ENCODE assay signal across 1 cellular context in the genomic region with DNA sequence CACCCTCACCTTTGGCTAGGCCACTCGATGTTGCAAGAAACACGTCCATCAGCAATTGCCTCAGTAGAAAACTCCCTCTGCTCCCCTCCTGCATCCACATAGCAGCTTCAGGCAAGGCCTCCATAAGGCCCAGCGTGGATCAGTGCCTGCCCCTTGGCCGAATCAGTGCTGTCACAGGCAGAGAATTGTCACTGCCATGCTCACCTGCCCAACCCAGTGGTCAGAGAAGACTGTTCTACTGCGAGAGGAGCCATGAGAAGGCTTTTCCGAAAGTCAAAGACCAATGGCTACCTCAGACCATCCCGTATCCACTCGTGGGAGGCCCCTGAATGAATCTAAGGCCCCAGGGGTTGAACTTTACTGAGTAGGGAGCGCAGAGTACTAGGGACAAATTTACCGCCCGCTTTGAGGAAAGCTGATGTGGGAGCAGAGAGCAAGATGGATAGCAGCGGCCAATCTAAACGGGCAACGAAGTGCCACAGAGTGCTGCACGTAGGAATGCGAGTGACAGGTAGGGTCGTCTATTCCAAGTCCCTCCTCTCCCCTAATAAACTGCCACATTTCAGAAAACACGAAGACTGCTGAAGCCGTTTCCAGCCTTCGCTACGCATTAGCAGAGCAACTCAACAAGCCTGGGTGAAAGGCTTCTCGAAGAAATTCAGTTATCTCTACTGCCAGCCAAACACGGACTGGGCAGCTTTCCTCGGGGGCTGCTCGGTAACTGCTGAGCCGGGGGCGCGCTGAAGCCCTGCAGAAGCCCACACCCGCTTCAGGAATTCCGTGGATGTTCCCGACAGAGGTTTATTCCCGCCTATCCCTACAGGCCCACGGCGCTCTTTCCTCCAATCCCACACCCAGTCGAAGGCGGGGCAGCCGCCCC.
TF ChIP-seq lines count a peak whose summit lies in the region.

No MANE protein-coding gene starts in this region.

TF ChIP-seq in HepG2, 621 proteins besides CTCF, POLR2A, EP300 and RAD21 (continued from another document and continues in another):
- TF ChIP-seq, protein P1, sequence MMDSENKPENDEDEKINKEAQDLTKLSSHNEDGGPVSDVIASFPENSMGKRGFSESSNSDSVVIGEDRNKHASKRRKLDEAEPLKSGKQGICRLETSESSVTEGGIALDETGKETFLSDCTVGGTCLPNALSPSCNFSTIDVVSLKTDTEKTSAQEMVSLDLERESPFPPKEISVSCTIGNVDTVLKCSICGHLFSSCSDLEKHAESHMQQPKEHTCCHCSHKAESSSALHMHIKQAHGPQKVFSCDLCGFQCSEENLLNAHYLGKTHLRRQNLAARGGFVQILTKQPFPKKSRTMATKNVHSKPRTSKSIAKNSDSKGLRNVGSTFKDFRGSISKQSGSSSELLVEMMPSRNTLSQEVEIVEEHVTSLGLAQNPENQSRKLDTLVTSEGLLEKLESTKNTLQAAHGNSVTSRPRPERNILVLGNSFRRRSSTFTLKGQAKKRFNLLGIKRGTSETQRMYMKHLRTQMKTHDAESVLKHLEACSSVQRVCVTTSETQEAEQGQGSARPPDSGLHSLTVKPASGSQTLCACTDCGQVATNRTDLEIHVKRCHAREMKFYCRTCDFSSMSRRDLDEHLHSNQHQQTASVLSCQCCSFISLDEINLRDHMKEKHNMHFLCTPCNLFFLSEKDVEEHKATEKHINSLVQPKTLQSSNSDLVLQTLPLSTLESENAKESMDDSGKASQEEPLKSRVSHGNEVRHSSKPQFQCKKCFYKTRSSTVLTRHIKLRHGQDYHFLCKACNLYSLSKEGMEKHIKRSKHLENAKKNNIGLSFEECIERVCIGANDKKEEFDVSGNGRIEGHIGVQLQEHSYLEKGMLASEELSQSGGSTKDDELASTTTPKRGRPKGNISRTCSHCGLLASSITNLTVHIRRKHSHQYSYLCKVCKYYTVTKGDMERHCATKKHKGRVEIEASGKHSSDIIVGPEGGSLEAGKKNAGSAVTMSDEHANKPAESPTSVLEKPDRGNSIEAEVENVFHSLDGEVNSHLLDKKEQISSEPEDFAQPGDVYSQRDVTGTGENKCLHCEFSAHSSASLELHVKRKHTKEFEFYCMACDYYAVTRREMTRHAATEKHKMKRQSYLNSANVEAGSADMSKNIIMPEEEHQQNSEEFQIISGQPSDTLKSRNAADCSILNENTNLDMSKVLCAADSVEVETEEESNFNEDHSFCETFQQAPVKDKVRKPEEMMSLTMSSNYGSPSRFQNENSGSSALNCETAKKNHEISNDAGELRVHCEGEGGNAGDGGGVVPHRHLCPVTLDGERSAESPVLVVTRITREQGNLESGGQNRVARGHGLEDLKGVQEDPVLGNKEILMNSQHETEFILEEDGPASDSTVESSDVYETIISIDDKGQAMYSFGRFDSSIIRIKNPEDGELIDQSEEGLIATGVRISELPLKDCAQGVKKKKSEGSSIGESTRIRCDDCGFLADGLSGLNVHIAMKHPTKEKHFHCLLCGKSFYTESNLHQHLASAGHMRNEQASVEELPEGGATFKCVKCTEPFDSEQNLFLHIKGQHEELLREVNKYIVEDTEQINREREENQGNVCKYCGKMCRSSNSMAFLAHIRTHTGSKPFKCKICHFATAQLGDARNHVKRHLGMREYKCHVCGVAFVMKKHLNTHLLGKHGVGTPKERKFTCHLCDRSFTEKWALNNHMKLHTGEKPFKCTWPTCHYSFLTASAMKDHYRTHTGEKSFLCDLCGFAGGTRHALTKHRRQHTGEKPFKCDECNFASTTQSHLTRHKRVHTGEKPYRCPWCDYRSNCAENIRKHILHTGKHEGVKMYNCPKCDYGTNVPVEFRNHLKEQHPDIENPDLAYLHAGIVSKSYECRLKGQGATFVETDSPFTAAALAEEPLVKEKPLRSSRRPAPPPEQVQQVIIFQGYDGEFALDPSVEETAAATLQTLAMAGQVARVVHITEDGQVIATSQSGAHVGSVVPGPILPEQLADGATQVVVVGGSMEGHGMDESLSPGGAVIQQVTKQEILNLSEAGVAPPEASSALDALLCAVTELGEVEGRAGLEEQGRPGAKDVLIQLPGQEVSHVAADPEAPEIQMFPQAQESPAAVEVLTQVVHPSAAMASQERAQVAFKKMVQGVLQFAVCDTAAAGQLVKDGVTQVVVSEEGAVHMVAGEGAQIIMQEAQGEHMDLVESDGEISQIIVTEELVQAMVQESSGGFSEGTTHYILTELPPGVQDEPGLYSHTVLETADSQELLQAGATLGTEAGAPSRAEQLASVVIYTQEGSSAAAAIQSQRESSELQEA (CRISPR knock-in tag; IDR thresholded peaks at IDR 0.05; ENCODE audit: not compliant biosample characterization), result no peak
- TF ChIP-seq KMT2B (CRISPR knock-in tag; IDR thresholded peaks at IDR 0.05) (no peak), ZNF547 (CRISPR knock-in tag; IDR thresholded peaks at IDR 0.05) (no peak), MIXL1 (CRISPR knock-in tag; IDR thresholded peaks at IDR 0.05) (no peak), ZNF263 (CRISPR knock-in tag; IDR thresholded peaks at IDR 0.05) (no peak), ZNF776 (CRISPR knock-in tag; IDR thresholded peaks at IDR 0.05) (no peak), NFIC (IDR thresholded peaks at IDR 0.05; ENCODE audit: low read length) (no peak), ATF7-NPFF (CRISPR knock-in tag; IDR thresholded peaks at IDR 0.05; ENCODE audit: low read depth) (no peak), REPIN1 (CRISPR knock-in tag; IDR thresholded peaks at IDR 0.05; ENCODE audit: borderline replicate concordance, low read depth) (no peak), ZNF205 (CRISPR knock-in tag; IDR thresholded peaks at IDR 0.05) (no peak), ZNF781 (CRISPR knock-in tag; IDR thresholded peaks at IDR 0.05; ENCODE audit: borderline replicate concordance, not compliant biosample characterization) (peak; percentile 71), ZNF674 (CRISPR knock-in tag; IDR thresholded peaks at IDR 0.05; ENCODE audit: low read depth) (no peak), HDAC6 (IDR thresholded peaks at IDR 0.05; ENCODE audit: low read depth, low read length) (no peak), ZNF34 (CRISPR knock-in tag; IDR thresholded peaks at IDR 0.05; ENCODE audit: borderline replicate concordance) (no peak), CBFB (CRISPR knock-in tag; IDR thresholded peaks at IDR 0.05) (no peak), ZSCAN29 (CRISPR knock-in tag; conservative IDR thresholded peaks at IDR 0.05) (no peak), ZNF629 (CRISPR knock-in tag; conservative IDR thresholded peaks at IDR 0.05) (no peak), GFI1 (CRISPR knock-in tag; IDR thresholded peaks at IDR 0.05; ENCODE audit: borderline replicate concordance) (no peak), HNRNPH1 (optimal IDR thresholded peaks at IDR 0.05; ENCODE audit: low read depth, low read length) (no peak), ZFP36 (IDR thresholded peaks at IDR 0.05; ENCODE audit: borderline replicate concordance, low read depth, low read length, partially characterized antibody) (no peak), NFYB (CRISPR knock-in tag; IDR thresholded peaks at IDR 0.05) (no peak), FLYWCH1 (CRISPR knock-in tag; IDR thresholded peaks at IDR 0.05) (no peak), DMAP1 (CRISPR knock-in tag; IDR thresholded peaks at IDR 0.05) (no peak; the same call in 1 of the 2 replicates), RNF2 (conservative IDR thresholded peaks at IDR 0.05; ENCODE audit: low read depth) (no peak), FOXC1 (CRISPR knock-in tag; IDR thresholded peaks at IDR 0.05; ENCODE audit: borderline replicate concordance) (no peak), FOSL2 (CRISPR knock-in tag; IDR thresholded peaks at IDR 0.05) (no peak), RORA (CRISPR knock-in tag; IDR thresholded peaks at IDR 0.05) (no peak), TCF12 (IDR thresholded peaks at IDR 0.05) (no peak), TCF12 (CRISPR knock-in tag; IDR thresholded peaks at IDR 0.05) (no peak), ZNF552 (CRISPR knock-in tag; IDR thresholded peaks at IDR 0.05; ENCODE audit: borderline replicate concordance) (no peak), ZNF672 (CRISPR knock-in tag; IDR thresholded peaks at IDR 0.05) (no peak), ZNF550 (CRISPR knock-in tag; IDR thresholded peaks at IDR 0.05; ENCODE audit: borderline replicate concordance) (no peak), SUZ12 (IDR thresholded peaks at IDR 0.05; ENCODE audit: low read depth, low read length) (no peak), ZNF678 (CRISPR knock-in tag; IDR thresholded peaks at IDR 0.05) (no peak), ZBTB8A (CRISPR knock-in tag; IDR thresholded peaks at IDR 0.05; ENCODE audit: borderline replicate concordance, low read depth) (no peak), FOXK2 (IDR thresholded peaks at IDR 0.05) (no peak)
- TF ChIP-seq, protein P2, sequence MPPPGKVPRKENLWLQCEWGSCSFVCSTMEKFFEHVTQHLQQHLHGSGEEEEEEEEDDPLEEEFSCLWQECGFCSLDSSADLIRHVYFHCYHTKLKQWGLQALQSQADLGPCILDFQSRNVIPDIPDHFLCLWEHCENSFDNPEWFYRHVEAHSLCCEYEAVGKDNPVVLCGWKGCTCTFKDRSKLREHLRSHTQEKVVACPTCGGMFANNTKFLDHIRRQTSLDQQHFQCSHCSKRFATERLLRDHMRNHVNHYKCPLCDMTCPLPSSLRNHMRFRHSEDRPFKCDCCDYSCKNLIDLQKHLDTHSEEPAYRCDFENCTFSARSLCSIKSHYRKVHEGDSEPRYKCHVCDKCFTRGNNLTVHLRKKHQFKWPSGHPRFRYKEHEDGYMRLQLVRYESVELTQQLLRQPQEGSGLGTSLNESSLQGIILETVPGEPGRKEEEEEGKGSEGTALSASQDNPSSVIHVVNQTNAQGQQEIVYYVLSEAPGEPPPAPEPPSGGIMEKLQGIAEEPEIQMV (CRISPR knock-in tag; IDR thresholded peaks at IDR 0.05; ENCODE audit: low read depth), result no peak
- TF ChIP-seq, protein P3, sequence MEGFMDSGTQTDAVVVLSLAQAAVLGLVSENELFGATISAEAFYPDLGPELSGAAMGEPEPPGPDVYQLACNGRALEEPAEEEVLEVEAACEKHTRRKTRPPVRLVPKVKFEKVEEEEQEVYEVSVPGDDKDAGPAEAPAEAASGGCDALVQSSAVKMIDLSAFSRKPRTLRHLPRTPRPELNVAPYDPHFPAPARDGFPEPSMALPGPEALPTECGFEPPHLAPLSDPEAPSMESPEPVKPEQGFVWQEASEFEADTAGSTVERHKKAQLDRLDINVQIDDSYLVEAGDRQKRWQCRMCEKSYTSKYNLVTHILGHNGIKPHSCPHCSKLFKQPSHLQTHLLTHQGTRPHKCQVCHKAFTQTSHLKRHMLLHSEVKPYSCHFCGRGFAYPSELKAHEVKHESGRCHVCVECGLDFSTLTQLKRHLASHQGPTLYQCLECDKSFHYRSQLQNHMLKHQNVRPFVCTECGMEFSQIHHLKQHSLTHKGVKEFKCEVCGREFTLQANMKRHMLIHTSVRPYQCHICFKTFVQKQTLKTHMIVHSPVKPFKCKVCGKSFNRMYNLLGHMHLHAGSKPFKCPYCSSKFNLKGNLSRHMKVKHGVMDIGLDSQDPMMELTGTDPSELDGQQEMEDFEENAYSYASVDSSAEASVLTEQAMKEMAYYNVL (CRISPR knock-in tag; IDR thresholded peaks at IDR 0.05; ENCODE audit: borderline replicate concordance), result 0 out of 2 replicates have a peak, but pooled peaks have one; percentile 35
- TF ChIP-seq, protein P4, sequence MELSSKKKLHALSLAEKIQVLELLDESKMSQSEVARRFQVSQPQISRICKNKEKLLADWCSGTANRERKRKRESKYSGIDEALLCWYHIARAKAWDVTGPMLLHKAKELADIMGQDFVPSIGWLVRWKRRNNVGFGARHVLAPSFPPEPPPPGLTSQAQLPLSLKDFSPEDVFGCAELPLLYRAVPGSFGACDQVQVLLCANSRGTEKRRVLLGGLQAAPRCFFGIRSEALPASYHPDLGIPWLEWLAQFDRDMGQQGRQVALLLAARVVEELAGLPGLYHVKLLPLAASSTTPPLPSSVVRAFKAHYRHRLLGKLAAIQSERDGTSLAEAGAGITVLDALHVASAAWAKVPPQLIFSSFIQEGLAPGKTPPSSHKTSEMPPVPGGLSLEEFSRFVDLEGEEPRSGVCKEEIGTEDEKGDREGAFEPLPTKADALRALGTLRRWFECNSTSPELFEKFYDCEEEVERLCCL (CRISPR knock-in tag; IDR thresholded peaks at IDR 0.05; ENCODE audit: borderline replicate concordance), result 0 out of 2 replicates have a peak, but pooled peaks have one; percentile 72
- TF ChIP-seq, protein P5, sequence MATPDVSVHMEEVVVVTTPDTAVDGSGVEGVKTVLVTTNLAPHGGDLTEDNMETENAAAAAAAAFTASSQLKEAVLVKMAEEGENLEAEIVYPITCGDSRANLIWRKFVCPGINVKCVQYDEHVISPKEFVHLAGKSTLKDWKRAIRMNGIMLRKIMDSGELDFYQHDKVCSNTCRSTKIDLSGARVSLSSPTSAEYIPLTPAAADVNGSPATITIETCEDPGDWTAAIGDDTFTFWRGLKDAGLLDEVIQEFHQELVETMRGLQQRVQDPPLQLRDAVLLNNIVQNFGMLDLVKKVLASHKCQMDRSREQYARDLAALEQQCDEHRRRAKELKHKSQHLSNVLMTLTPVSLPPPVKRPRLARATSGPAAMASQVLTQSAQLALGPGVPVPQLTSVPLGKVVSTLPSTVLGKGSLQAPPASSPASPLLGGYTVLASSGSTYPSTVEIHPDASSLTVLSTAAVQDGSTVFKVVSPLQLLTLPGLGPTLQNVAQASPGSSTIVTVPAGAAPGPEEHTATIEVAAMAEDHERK (CRISPR knock-in tag; IDR thresholded peaks at IDR 0.05; ENCODE audit: low read depth), result no peak
- TF ChIP-seq, protein P6, sequence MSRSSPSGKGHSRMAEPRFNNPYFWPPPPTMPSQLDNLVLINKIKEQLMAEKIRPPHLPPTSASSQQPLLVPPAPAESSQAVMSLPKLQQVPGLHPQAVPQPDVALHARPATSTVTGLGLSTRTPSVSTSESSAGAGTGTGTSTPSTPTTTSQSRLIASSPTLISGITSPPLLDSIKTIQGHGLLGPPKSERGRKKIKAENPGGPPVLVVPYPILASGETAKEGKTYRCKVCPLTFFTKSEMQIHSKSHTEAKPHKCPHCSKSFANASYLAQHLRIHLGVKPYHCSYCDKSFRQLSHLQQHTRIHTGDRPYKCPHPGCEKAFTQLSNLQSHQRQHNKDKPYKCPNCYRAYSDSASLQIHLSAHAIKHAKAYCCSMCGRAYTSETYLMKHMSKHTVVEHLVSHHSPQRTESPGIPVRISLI (CRISPR knock-in tag; IDR thresholded peaks at IDR 0.05; ENCODE audit: borderline replicate concordance), result no peak
- TF ChIP-seq, protein P7, sequence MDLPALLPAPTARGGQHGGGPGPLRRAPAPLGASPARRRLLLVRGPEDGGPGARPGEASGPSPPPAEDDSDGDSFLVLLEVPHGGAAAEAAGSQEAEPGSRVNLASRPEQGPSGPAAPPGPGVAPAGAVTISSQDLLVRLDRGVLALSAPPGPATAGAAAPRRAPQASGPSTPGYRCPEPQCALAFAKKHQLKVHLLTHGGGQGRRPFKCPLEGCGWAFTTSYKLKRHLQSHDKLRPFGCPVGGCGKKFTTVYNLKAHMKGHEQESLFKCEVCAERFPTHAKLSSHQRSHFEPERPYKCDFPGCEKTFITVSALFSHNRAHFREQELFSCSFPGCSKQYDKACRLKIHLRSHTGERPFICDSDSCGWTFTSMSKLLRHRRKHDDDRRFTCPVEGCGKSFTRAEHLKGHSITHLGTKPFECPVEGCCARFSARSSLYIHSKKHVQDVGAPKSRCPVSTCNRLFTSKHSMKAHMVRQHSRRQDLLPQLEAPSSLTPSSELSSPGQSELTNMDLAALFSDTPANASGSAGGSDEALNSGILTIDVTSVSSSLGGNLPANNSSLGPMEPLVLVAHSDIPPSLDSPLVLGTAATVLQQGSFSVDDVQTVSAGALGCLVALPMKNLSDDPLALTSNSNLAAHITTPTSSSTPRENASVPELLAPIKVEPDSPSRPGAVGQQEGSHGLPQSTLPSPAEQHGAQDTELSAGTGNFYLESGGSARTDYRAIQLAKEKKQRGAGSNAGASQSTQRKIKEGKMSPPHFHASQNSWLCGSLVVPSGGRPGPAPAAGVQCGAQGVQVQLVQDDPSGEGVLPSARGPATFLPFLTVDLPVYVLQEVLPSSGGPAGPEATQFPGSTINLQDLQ (CRISPR knock-in tag; IDR thresholded peaks at IDR 0.05), result no peak
